ENCODE assay signal across 1 cellular context in genomic region chr17:65567566-65567965, GRCh38.
TF ChIP-seq lines count a peak whose summit lies in the region.

No MANE protein-coding gene starts in this region.

TF ChIP-seq in GM12878, 131 proteins besides CTCF, POLR2A, EP300 and RAD21 (continued from another document):
- no peak for TF ChIP-seq ZBTB40 (IDR thresholded peaks at IDR 0.05; ENCODE audit: borderline replicate concordance)
- no peak for TF ChIP-seq NFXL1 (IDR thresholded peaks at IDR 0.05; ENCODE audit: borderline replicate concordance)
- TF ChIP-seq TBL1XR1 (IDR thresholded peaks at IDR 0.05; ENCODE audit: low read depth, low read length), result no peak
- TF ChIP-seq NBN (IDR thresholded peaks at IDR 0.05), result peak; percentile 59; the same call in 1 of the 2 replicates
- no peak for TF ChIP-seq ASH2L (IDR thresholded peaks at IDR 0.05; ENCODE audit: borderline replicate concordance, low read depth)
- peak; percentile 76 to 82 for TF ChIP-seq IKZF2 (IDR thresholded peaks at IDR 0.05)
- no peak for TF ChIP-seq SIX5 (IDR thresholded peaks at IDR 0.05; ENCODE audit: low read depth, low read length, severe bottlenecking)
- TF ChIP-seq PAX8 (IDR thresholded peaks at IDR 0.05), result no peak
- TF ChIP-seq DPF2 (IDR thresholded peaks at IDR 0.05), result peak; percentile 66
- no peak for TF ChIP-seq PRDM15 (CRISPR knock-in tag; IDR thresholded peaks at IDR 0.05)
- peak; percentile 75; the same call in 1 of the 2 replicates for TF ChIP-seq ZNF687 (IDR thresholded peaks at IDR 0.05)
- peak; percentile 93 for TF ChIP-seq RELB (IDR thresholded peaks at IDR 0.05; ENCODE audit: low read depth)
- 0 out of 2 replicates have a peak, but pooled peaks have one; percentile 19 for TF ChIP-seq GATAD2B (conservative IDR thresholded peaks at IDR 0.05; ENCODE audit: low read depth)
- no peak for TF ChIP-seq POU2F2 (IDR thresholded peaks at IDR 0.05; ENCODE audit: borderline replicate concordance, low read depth, low read length)
- no peak for TF ChIP-seq E2F8 (IDR thresholded peaks at IDR 0.05; ENCODE audit: low read depth, partially characterized antibody)
- TF ChIP-seq HCFC1 (IDR thresholded peaks at IDR 0.05; ENCODE audit: low read length), result no peak
